ENCODE assay signal across 17 cellular contexts in genomic region chr7:108417926-108418325, GRCh38.
"Had no signal": no experiment of that assay in that cellular context is flagged by ENCODE, and none has a peak within 500 bp of the region (broad histone marks: within the 10 kb centered on the region; RNA-seq: fewer than 3 reads in every experiment).

No MANE protein-coding gene starts in this region.

- H3K27ac Mint-ChIP-seq: activated CD4-positive, alpha-beta memory T cell treated with anti-CD3 and anti-CD28 coated beads for 36 hours; stimulated activated effector memory CD8-positive, alpha-beta T cell treated with anti-CD3 and anti-CD28 coated beads, Interleukin-12 subunit alpha, Interleukin-12 subunit beta, amount 100 ng/mL, for 72 hours had no signal

- H3K36me3 ChIP-seq: heart right ventricle, pancreas, transverse colon, WERI-Rb-1 had no signal

- H3K4me3 Mint-ChIP-seq: activated CD4-positive, alpha-beta memory T cell treated with anti-CD3 and anti-CD28 coated beads for 36 hours; activated naive CD4-positive, alpha-beta T cell treated with anti-CD3 and anti-CD28 coated beads, Interleukin-2, amount 50 U/mL, for 24 hours; activated T-cell treated with anti-CD3 and anti-CD28 coated beads, Interleukin-2, amount 50 U/mL, for 4 hours; stimulated activated effector memory CD8-positive, alpha-beta T cell treated with anti-CD3 and anti-CD28 coated beads, Interleukin-12 subunit alpha, Interleukin-12 subunit beta, amount 100 ng/mL, for 72 hours had no signal

- H3K9me3 ChIP-seq: heart right ventricle, pancreas, transverse colon had no signal

- FAIRE-seq: bronchial epithelial cell, frontal cortex, pancreas had no signal

- ATAC-seq: activated T-cell treated with anti-CD3 and anti-CD28 coated beads, Interleukin-2, amount 50 U/mL, for 4 hours; heart right ventricle; left colon; pancreas; stimulated activated effector memory CD8-positive, alpha-beta T cell treated with anti-CD3 and anti-CD28 coated beads, Interleukin-12 subunit alpha, Interleukin-12 subunit beta, amount 100 ng/mL, for 72 hours had no signal

- H3K36me3 Mint-ChIP-seq: activated CD4-positive, alpha-beta memory T cell treated with anti-CD3 and anti-CD28 coated beads for 36 hours; activated naive CD4-positive, alpha-beta T cell treated with anti-CD3 and anti-CD28 coated beads, Interleukin-2, amount 50 U/mL, for 24 hours; stimulated activated effector memory CD8-positive, alpha-beta T cell treated with anti-CD3 and anti-CD28 coated beads, Interleukin-12 subunit alpha, Interleukin-12 subunit beta, amount 100 ng/mL, for 72 hours had no signal

- H3K27me3 ChIP-seq: pancreas, transverse colon had no signal

- H3K4me1 Mint-ChIP-seq: stimulated activated effector memory CD8-positive, alpha-beta T cell treated with anti-CD3 and anti-CD28 coated beads, Interleukin-12 subunit alpha, Interleukin-12 subunit beta, amount 100 ng/mL, for 72 hours had no signal

- DNase-seq: activated CD4-positive, alpha-beta memory T cell treated with anti-CD3 and anti-CD28 coated beads for 36 hours; activated effector memory CD4-positive, alpha-beta T cell treated with Interleukin-2 at 50 U/mL for 16 hours; activated T-cell treated with anti-CD3 and anti-CD28 coated beads, Interleukin-2, amount 50 U/mL, for 4 hours; amniotic stem cell; dermis blood vessel endothelial cell; heart right ventricle; left colon; midbrain; pancreas; T-helper 1 cell; transverse colon; WERI-Rb-1 had no signal

- H3K4me1 ChIP-seq: transverse colon had no signal

- H3K27ac ChIP-seq: heart right ventricle, pancreas, transverse colon, WERI-Rb-1 had no signal

- H3K9me3 Mint-ChIP-seq: activated naive CD4-positive, alpha-beta T cell treated with anti-CD3 and anti-CD28 coated beads, Interleukin-2, amount 50 U/mL, for 24 hours had no signal

- H3K4me3 ChIP-seq: heart right ventricle, lung, pancreas, transverse colon had no signal
